8 cellular contexts compared by ENCODE assay signal in the genomic region with DNA sequence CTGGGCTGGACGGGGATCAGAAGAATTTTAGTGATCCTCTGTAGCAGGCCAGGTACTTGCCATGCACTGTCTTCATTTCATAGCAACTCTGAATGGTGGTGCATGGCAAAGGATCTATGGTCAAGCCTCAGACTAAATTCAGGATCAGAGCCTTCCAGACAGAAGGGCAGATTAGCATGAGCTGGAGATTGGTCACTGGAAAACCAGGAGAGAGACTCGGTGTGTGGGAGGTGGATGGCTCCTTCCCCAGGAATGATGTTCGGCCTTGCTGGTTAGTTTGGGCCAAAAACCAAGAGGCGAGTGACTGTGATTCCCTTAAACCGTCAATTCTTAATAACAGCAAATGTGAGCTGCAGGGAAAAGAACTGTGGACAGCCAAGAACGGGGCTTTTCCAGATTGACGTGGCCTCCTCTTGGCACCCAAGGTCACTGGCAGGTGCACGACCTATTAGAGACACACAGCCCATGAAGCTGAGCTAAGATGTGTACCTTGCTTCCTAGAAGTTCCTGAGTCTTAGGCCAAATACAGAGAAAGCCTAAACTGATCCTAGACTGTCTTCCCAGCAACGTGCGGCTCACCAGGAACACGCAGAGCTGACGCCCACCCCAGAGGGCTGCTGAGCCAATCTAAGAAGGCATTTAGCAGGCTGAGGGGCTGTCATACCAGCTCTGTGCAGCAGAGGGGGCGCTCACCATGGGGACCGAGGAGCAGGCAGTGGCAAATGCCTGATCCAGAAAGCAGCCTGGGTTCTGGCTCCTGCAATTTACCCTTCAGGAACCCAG. TPM values are rescaled to one million over a fixed set of nuclear protein-coding genes. Genes with fewer than 3 reads are reported as not detected.
A peak's percentile ranks its signal among the peaks of the same experiment; 100 is the strongest.
DNase-seq lines count a peak whose midpoint lies in the region; ATAC-seq and TF ChIP-seq lines count a peak whose summit lies in the region.

No MANE protein-coding gene starts in this region.

- H3K4me3 ChIP-seq in cardiac fibroblast (replicated peaks in 1 of 2; ENCODE audit: low read depth in 2 of 2, low read length in 2 of 2) = no peak overlapping the region

- CTCF ChIA-PET in activated B cell treated with CpG ODN at 0.5 μM for 24 hours (lab: Charles Lee) = interaction anchor here (0.6 to 5.2 kb wide), 20 partner anchors 8 to 357 kb away, joined by 3 to 76 read pairs (median 4); a partner anchor contains a TSS

- no peaks in the 10 kb centered on the region for H3K9me3 Mint-ChIP-seq in activated B cell treated with CpG ODN at 0.5 μM for 24 hours

- intact Hi-C loops in activated B cell treated with CpG ODN at 0.5 μM for 24 hours (cut with micrococcal nuclease) = loop anchor here (1.0 kb wide), 7 partner anchors 18 to 357 kb away; a partner anchor contains a TSS

- no peak overlapping the region for H3K27ac Mint-ChIP-seq in activated B cell treated with CpG ODN at 0.5 μM for 24 hours

- peak; percentile 16 for DNase-seq in NCI-H146 (lab: John Stamatoyannopoulos, UW)
- no peak for DNase-seq in NCI-H146 treated with DMSO at 0.1 percent for 48 hours (lab: John Stamatoyannopoulos, UW; ENCODE audit: unreplicated experiment)
- DNase-seq in NCI-H128 (lab: John Stamatoyannopoulos, UW; ENCODE audit: unreplicated experiment) = peak; percentile 37
- peak; percentile 63 for DNase-seq in activated B cell treated with CpG ODN at 0.5 μM for 24 hours
- peak; percentile 75 to 80 for DNase-seq in cardiac fibroblast (ENCODE audit: low read depth in 2 of 2)
- peak; percentile 76 for DNase-seq in left lobe of liver (ENCODE audit: low spot score)
- DNase-seq in stimulated activated CD4-positive, alpha-beta T cell treated with anti-CD3 and anti-CD28 coated beads, Interleukin-4, amount 100 ng/mL, for 24 hours = peak; percentile 77

- H3K27me3 Mint-ChIP-seq in activated B cell treated with CpG ODN at 0.5 μM for 24 hours = no peaks in the 10 kb centered on the region

- H3K36me3 Mint-ChIP-seq in activated B cell treated with CpG ODN at 0.5 μM for 24 hours (ENCODE audit: low read depth) = peaks cover 2% of the 10 kb centered on the region

- POLR2A ChIA-PET in activated B cell treated with CpG ODN at 0.5 μM for 24 hours (lab: Charles Lee) = interaction anchor here (1.2 kb wide), 1 partner anchor 88 kb away, joined by 5 read pairs; no protein-coding TSS in a partner anchor

- no peak overlapping the region for H3K4me3 Mint-ChIP-seq in activated B cell treated with CpG ODN at 0.5 μM for 24 hours

- H3K4me1 Mint-ChIP-seq in activated B cell treated with CpG ODN at 0.5 μM for 24 hours = no peaks in the 10 kb centered on the region

- ATAC-seq in activated B cell treated with CpG ODN at 0.5 μM for 24 hours (ENCODE audit: low read depth) = peak; percentile 95
- peak; percentile 87 for ATAC-seq in left lobe of liver
- no peak for ATAC-seq in GM21447 (IDR thresholded peaks at IDR 0.05; ENCODE audit: unreplicated experiment)

- TF ChIP-seq CTCF in activated B cell treated with CpG ODN at 0.5 μM for 24 hours (IDR thresholded peaks at IDR 0.05) = peak; percentile 70
- TF ChIP-seq CTCF in cardiac fibroblast (IDR thresholded peaks at IDR 0.05; ENCODE audit: low read depth, low read length) = peak; percentile 95

RNA-seq across cellular contexts. Expression of a gene that starts 18.5 kb away (rescaled TPM):
- total RNA-seq in activated B cell treated with CpG ODN at 0.5 μM for 24 hours (6.5 and 7.1 TPM in 2 replicates), left lobe of liver (359 TPM)

RNA-seq across cellular contexts. Expression of a gene that starts 24.4 kb away (rescaled TPM):
- total RNA-seq in activated B cell treated with CpG ODN at 0.5 μM for 24 hours (not detected in 2 replicates), left lobe of liver (not detected)

Comparison
In these comparisons a context has a peak if more than half of its experiments do, and no peak if none do; other contexts are left out.
1. RNA of a gene that starts 18.5 kb away (total RNA-seq): 359 TPM in left lobe of liver (single experiment); 6.5 to 7.1 TPM in activated B cell treated with CpG ODN at 0.5 μM for 24 hours; every median in the first group is over 10 times any median in the second.